ENCODE assay signal across 22 cellular contexts in genomic region chr12:14495326-14495725, GRCh38.
"Had no signal": no experiment of that assay in that cellular context is flagged by ENCODE, and none has a peak within 500 bp of the region (broad histone marks: within the 10 kb centered on the region; RNA-seq: fewer than 3 reads in every experiment).

No MANE protein-coding gene starts in this region.

- H3K27me3 ChIP-seq: esophagus muscularis mucosa, gastrocnemius medialis had no signal

- H3K9me3 ChIP-seq: esophagus muscularis mucosa, gastrocnemius medialis, SK-N-SH, thoracic aorta had no signal

- H3K4me3 ChIP-seq: esophagus muscularis mucosa, gastrocnemius medialis, lung, thoracic aorta had no signal

- H3K27ac Mint-ChIP-seq: activated CD4-positive, alpha-beta T cell treated with anti-CD3 and anti-CD28 coated beads, Interleukin-2, amount 10 ng/mL, durations not matched to agents 7 days and 5 days; progenitor cell of endocrine pancreas; type B pancreatic cell had no signal

- H3K4me3 Mint-ChIP-seq: activated CD4-positive, alpha-beta T cell treated with anti-CD3 and anti-CD28 coated beads, Interleukin-2, amount 10 ng/mL, durations not matched to agents 7 days and 5 days; brain; naive thymus-derived CD4-positive, alpha-beta T cell; type B pancreatic cell had no signal

- DNase-seq: activated CD4-positive, alpha-beta T cell treated with anti-CD3 and anti-CD28 coated beads, Interleukin-2, amount 10 ng/mL, durations not matched to agents 7 days and 5 days; activated CD8-positive, alpha-beta memory T cell treated with anti-CD3 and anti-CD28 coated beads, Interleukin-2, amount 50 U/mL, for 48 hours; activated gamma-delta T cell; activated T-cell treated with anti-CD3 and anti-CD28 coated beads, Interleukin-2, amount 50 U/mL, for 48 hours; aorta; caudate nucleus; effector memory CD4-positive, alpha-beta T cell; gastrocnemius medialis; naive thymus-derived CD4-positive, alpha-beta T cell; retina; SIG-M5; SK-N-SH; stimulated activated CD4-positive, alpha-beta T cell treated with anti-CD3 and anti-CD28 coated beads, Interleukin-2, amount 100 ng/mL, for 48 hours; stimulated activated CD8-positive, alpha-beta memory T cell treated with anti-CD3 and anti-CD28 coated beads, Interleukin-4, amount 100 ng/mL, for 48 hours; stimulated activated naive CD4-positive, alpha-beta T cell treated with Interleukin-2 at 50 U/mL for 16 hours; T-helper 2 cell had no signal

- H3K4me1 Mint-ChIP-seq: brain had no signal

- H3K27me3 Mint-ChIP-seq: activated CD4-positive, alpha-beta T cell treated with anti-CD3 and anti-CD28 coated beads, Interleukin-2, amount 10 ng/mL, durations not matched to agents 7 days and 5 days; brain; naive thymus-derived CD4-positive, alpha-beta T cell; progenitor cell of endocrine pancreas; type B pancreatic cell had no signal

- ATAC-seq: gastrocnemius medialis; naive thymus-derived CD4-positive, alpha-beta T cell had no signal
